In the genomic region with DNA sequence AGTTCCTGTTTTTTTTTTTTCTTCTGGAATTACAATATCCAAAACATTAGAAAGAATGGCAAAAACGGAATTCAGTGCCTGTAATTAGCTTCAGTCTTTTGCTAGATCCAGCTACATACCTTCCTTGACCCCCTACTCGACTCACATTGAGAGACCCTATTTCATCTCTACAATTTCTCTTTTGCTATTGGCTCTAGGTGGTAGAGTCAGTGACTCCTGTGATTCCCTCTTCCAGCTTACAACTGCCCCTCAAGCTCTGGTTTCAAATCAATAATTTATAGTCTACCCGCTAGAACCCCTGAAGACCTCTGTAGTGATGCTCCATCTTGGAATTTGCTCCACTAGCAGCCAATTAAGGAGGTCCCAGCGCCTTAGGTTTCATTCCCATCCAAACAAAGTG, we compare ENCODE assay signal across 21 cellular contexts.
"Had no signal": no experiment of that assay in that cellular context is flagged by ENCODE, and none has a peak within 500 bp of the region (broad histone marks: within the 10 kb centered on the region; RNA-seq: fewer than 3 reads in every experiment).

No MANE protein-coding gene starts in this region.

- H3K27ac ChIP-seq: colonic mucosa, epithelial cell of prostate, esophagus squamous epithelium, heart right ventricle, left ventricle myocardium inferior, lower lobe of right lung had no signal

- H3K4me1 ChIP-seq: colonic mucosa, esophagus squamous epithelium, heart right ventricle, left ventricle myocardium inferior, lower lobe of right lung had no signal

- DNase-seq: cerebellar nuclear complex; colonic mucosa; cortex of kidney; effector CD8-positive, alpha-beta T cell; effector memory CD8-positive, alpha-beta T cell; endodermal cell; erythroblast; esophagus squamous epithelium; foreskin fibroblast; foreskin melanocyte; heart right ventricle; hippocampal formation; left cardiac atrium; left ventricle myocardium inferior; lower lobe of right lung; mesendoderm; midbrain; naive thymus-derived CD4-positive, alpha-beta T cell had no signal

- H3K4me3 Mint-ChIP-seq: dendritic cell treated with granulocyte-macrophage colony-stimulating factor and Interleukin-4, amounts not matched to agents 40 ng/mL and 50 ng/mL, for 4 days; effector memory CD8-positive, alpha-beta T cell; endodermal cell; naive thymus-derived CD4-positive, alpha-beta T cell had no signal

- H3K9me3 ChIP-seq: colonic mucosa, esophagus squamous epithelium, heart right ventricle, left ventricle myocardium inferior, lower lobe of right lung had no signal

- ATAC-seq: effector memory CD8-positive, alpha-beta T cell; esophagus mucosa; heart right ventricle; left cardiac atrium; lower lobe of right lung; naive thymus-derived CD4-positive, alpha-beta T cell had no signal

- H3K27me3 Mint-ChIP-seq: dendritic cell treated with granulocyte-macrophage colony-stimulating factor and Interleukin-4, amounts not matched to agents 40 ng/mL and 50 ng/mL, for 4 days had no signal

- H3K27ac Mint-ChIP-seq: dendritic cell treated with granulocyte-macrophage colony-stimulating factor and Interleukin-4, amounts not matched to agents 40 ng/mL and 50 ng/mL, for 4 days; effector memory CD8-positive, alpha-beta T cell; endodermal cell; naive thymus-derived CD4-positive, alpha-beta T cell had no signal

- H3K4me3 ChIP-seq: colonic mucosa, esophagus squamous epithelium, heart right ventricle, left ventricle myocardium inferior, lower lobe of right lung had no signal

- H3K27me3 ChIP-seq: colonic mucosa, esophagus squamous epithelium, heart right ventricle had no signal

- H3K36me3 ChIP-seq: colonic mucosa, esophagus squamous epithelium, heart right ventricle, left ventricle myocardium inferior, lower lobe of right lung had no signal

- H3K36me3 Mint-ChIP-seq: naive thymus-derived CD4-positive, alpha-beta T cell had no signal
